ENCODE assay signal across 24 cellular contexts in genomic region chr5:34051374-34051980, GRCh38.
"Had no signal": no experiment of that assay in that cellular context is flagged by ENCODE, and none has a peak within 500 bp of the region (broad histone marks: within the 10 kb centered on the region; RNA-seq: fewer than 3 reads in every experiment).

No MANE protein-coding gene starts in this region.

- DNase-seq: activated CD4-positive, alpha-beta T cell treated with anti-CD3 and anti-CD28 coated beads for 4 hours; activated CD4-positive, alpha-beta T cell treated with anti-CD3 and anti-CD28 coated beads, Interleukin-2, amount 50 U/mL, for 48 hours; activated CD4-positive, CD25-positive, alpha-beta regulatory T cell; activated CD8-positive, alpha-beta memory T cell treated with anti-CD3 and anti-CD28 coated beads for 24 hours; activated effector memory CD4-positive, alpha-beta T cell treated with Interleukin-2 at 50 U/mL for 16 hours; activated naive CD4-positive, alpha-beta T cell treated with Interleukin-2 at 50 U/mL for 16 hours; adrenal gland; aorta; body of pancreas; dorsolateral prefrontal cortex; effector memory CD4-positive, alpha-beta T cell; gastrocnemius medialis; glutamatergic neuron; left ventricle myocardium inferior; midbrain; naive thymus-derived CD4-positive, alpha-beta T cell; ovary; retina; stimulated activated CD4-positive, alpha-beta T cell treated with anti-CD3 and anti-CD28 coated beads, Interleukin-12 subunit alpha, Interleukin-12 subunit beta, amount 100 ng/mL, for 4 hours; stimulated activated CD4-positive, alpha-beta T cell treated with anti-CD3 and anti-CD28 coated beads, Interleukin-4, amount 100 ng/mL, for 24 hours; T-helper 1 cell; upper lobe of left lung had no signal

- H3K4me3 ChIP-seq: adrenal gland, body of pancreas, dorsolateral prefrontal cortex, gastrocnemius medialis, left ventricle myocardium inferior, ovary, skin epidermis, upper lobe of left lung, vagina had no signal

- H3K4me1 ChIP-seq: adrenal gland, body of pancreas had no signal

- H3K27me3 ChIP-seq: adrenal gland, body of pancreas, dorsolateral prefrontal cortex, gastrocnemius medialis, ovary, upper lobe of left lung, vagina had no signal

- H3K27ac ChIP-seq: adrenal gland, body of pancreas, dorsolateral prefrontal cortex, gastrocnemius medialis, left ventricle myocardium inferior, ovary, vagina had no signal

- H3K36me3 ChIP-seq: adrenal gland, gastrocnemius medialis, ovary, vagina had no signal

- H3K9me3 ChIP-seq: adrenal gland, body of pancreas, gastrocnemius medialis, left ventricle myocardium inferior, ovary, upper lobe of left lung, vagina had no signal
